17 cellular contexts compared by ENCODE assay signal in genomic region chr15:77555232-77555631, GRCh38.
DNase-seq lines count a peak whose midpoint lies in the region; ATAC-seq, FAIRE-seq and TF ChIP-seq lines count a peak whose summit lies in the region.
"Had no signal": no experiment of that assay in that cellular context is flagged by ENCODE, and none has a peak within 500 bp of the region (broad histone marks: within the 10 kb centered on the region; RNA-seq: fewer than 3 reads in every experiment).

No MANE protein-coding gene starts in this region.

- H3K4me3 Mint-ChIP-seq in brain (no peak overlapping the region), neural crest cell (no peak overlapping the region)
- H3K4me3 Mint-ChIP-seq: CD4-positive, CD25-positive, alpha-beta regulatory T cell had no signal

- POLR2A ChIA-PET in H1 (lab: Charles Lee; ENCODE audit: partially characterized antibody): no interaction called here

- no peak overlapping the region for H3K23ac ChIP-seq in H1 (ENCODE audit: insufficient read length)

- H2BK12ac ChIP-seq in H1 (ENCODE audit: low read depth, low read length): no peak overlapping the region

- H4K8ac ChIP-seq in H1 (ENCODE audit: extremely low read depth, insufficient read depth, low read length): no peak overlapping the region

- H3K79me2 ChIP-seq in H1 (ENCODE audit: control insufficient read depth in 1 of 2, insufficient read depth in 2 of 2, low read length in 2 of 2): no peaks in the 10 kb centered on the region

- H3K14ac ChIP-seq in H1 (ENCODE audit: insufficient read length): no peak overlapping the region

- H3K4ac ChIP-seq in H1 (replicated peaks; ENCODE audit: insufficient read length, low read depth, low read length): no peak overlapping the region

- no peak overlapping the region for H3K9ac ChIP-seq in BLaER1
- no peak overlapping the region for H3K9ac ChIP-seq in H1 (replicated peaks in 1 of 4; ENCODE audit: extremely low read depth in 1 of 4, low read depth in 3 of 4, low read length in 3 of 4)

- H2BK120ac ChIP-seq in H1 (replicated peaks; ENCODE audit: low read depth, low read length): no peak overlapping the region

- 85% methylated on average over 8 of the region's 8 CpGs; no CpG with 5 or more reads in 1 of the 2 experiments for whole genome bisulfite sequencing in H1 (ENCODE audit: extremely low coverage in 1 of 2, insufficient coverage in 1 of 2, insufficient read length in 1 of 2, insufficient replicate concordance in 2 of 2, low coverage in 1 of 2, low lambda C conversion rate in 2 of 2, missing lambda C conversion rate in 1 of 2), 2 experiments

- no peak for TF ChIP-seq EP300 in H1 (IDR thresholded peaks at IDR 0.05; ENCODE audit: borderline replicate concordance in 1 of 2, low read depth in 2 of 2, low read length in 2 of 2)

- no peak for ATAC-seq in GM19455 (IDR thresholded peaks at IDR 0.05; ENCODE audit: unreplicated experiment)
- no peak for ATAC-seq in sciatic nerve
- ATAC-seq: GM12878 had no signal

- H3K36me3 ChIP-seq in BLaER1: no peaks in the 10 kb centered on the region
- H3K36me3 ChIP-seq in H1 (ENCODE audit: control insufficient read depth in 2 of 4, insufficient read depth in 4 of 4, low read length in 3 of 4): no peaks in the 10 kb centered on the region
- H3K36me3 ChIP-seq: BLaER1 treated with 17β-estradiol and CSF1 and Interleukin-3, amounts not matched to agents 10 nM and 100 nM had no signal

- 0 out of 2 replicates have a peak overlapping the region, but pooled peaks have one; percentile 61 for H2BK15ac ChIP-seq in H1 (ENCODE audit: low read length)

- 0 out of 2 replicates have a peak overlapping the region, but pooled peaks have one; percentile 5 for H2BK5ac ChIP-seq in H1 (ENCODE audit: low read depth, low read length)

- H3K27ac Mint-ChIP-seq in brain (peak overlapping the region in 3 of 5 experiments; percentile 38 to 96 (median 93)), neural crest cell (ENCODE audit: unreplicated experiment) (peak overlapping the region; percentile 90)
- H3K27ac Mint-ChIP-seq: CD4-positive, CD25-positive, alpha-beta regulatory T cell had no signal

- H2AK5ac ChIP-seq in H1 (ENCODE audit: low read depth, low read length): no peak overlapping the region

- H3K9me3 Mint-ChIP-seq in brain (peaks cover 0 to 10% (median 0%) of the 10 kb centered on the region in 5 experiments), neural crest cell (no peaks in the 10 kb centered on the region)

- H3K18ac ChIP-seq in H1 (ENCODE audit: extremely low read depth, low read length): no peak overlapping the region

- no peak for TF ChIP-seq POLR2A in H1 (IDR thresholded peaks at IDR 0.05; ENCODE audit: control extremely low read depth in 1 of 2, low read depth in 2 of 2, low read length in 2 of 2)

- H3K4me1 ChIP-seq in BLaER1 (peaks cover 25% of the 10 kb centered on the region), H1 (replicated peaks in 1 of 4; ENCODE audit: control insufficient read depth in 3 of 4, insufficient read depth in 4 of 4, low read length in 3 of 4) (peaks cover 0 to 9% (median 5%) of the 10 kb centered on the region in 4 experiments; a peak in 6 of 7 replicates)

- no peaks in the 10 kb centered on the region for H3K79me1 ChIP-seq in H1 (ENCODE audit: low read depth, low read length)

- no peak for TF ChIP-seq CTCF in brain (conservative IDR thresholded peaks at IDR 0.05)
- no peak for TF ChIP-seq CTCF in H1 (IDR thresholded peaks at IDR 0.05; ENCODE audit: control extremely low read depth in 1 of 3, insufficient read depth in 1 of 3, low read depth in 1 of 3, low read length in 3 of 3)
- TF ChIP-seq CTCF in neural crest cell (conservative IDR thresholded peaks at IDR 0.05): no peak

- CTCF ChIA-PET in H1 (lab: Charles Lee; ENCODE audit: partially characterized antibody): interaction anchor here (1.2 to 2.3 kb wide), 3 partner anchors 11 to 36 kb away, joined by 4 read pairs; no protein-coding TSS in a partner anchor

- H3K27ac ChIP-seq in BLaER1: no peak overlapping the region
- H3K27ac ChIP-seq in H1 (ENCODE audit: low read depth, low read length): no peak overlapping the region
- H3K27ac ChIP-seq: 22Rv1 had no signal

- H3K27me3 ChIP-seq in BLaER1 (no peaks in the 10 kb centered on the region), H1 (replicated peaks in 1 of 4; ENCODE audit: control insufficient read depth in 3 of 4, extremely low read depth in 1 of 4, insufficient read depth in 3 of 4, low read length in 3 of 4) (no peaks in the 10 kb centered on the region)
- H3K27me3 ChIP-seq: BLaER1 treated with 17β-estradiol and CSF1 and Interleukin-3, amounts not matched to agents 10 nM and 100 nM had no signal

- H3K4me3 ChIP-seq in BLaER1 (no peak overlapping the region), H1 (ENCODE audit: extremely low read depth in 1 of 4, insufficient read depth in 2 of 4, low read depth in 3 of 4, low read length in 4 of 4) (no peak overlapping the region)
- H3K4me3 ChIP-seq: BLaER1 treated with 17β-estradiol and CSF1 and Interleukin-3, amounts not matched to agents 10 nM and 100 nM; GM12878 had no signal

- H4K20me1 ChIP-seq in BLaER1 (no peaks in the 10 kb centered on the region), H1 (replicated peaks in 1 of 2; ENCODE audit: control insufficient read depth in 1 of 2, insufficient read depth in 2 of 2, low read length in 2 of 2) (no peaks in the 10 kb centered on the region)
- H4K20me1 ChIP-seq: BLaER1 treated with 17β-estradiol and CSF1 and Interleukin-3, amounts not matched to agents 10 nM and 100 nM had no signal

- no peak overlapping the region for H3K56ac ChIP-seq in H1 (replicated peaks; ENCODE audit: insufficient read length, low read depth, low read length)

- no peak overlapping the region for H2AFZ ChIP-seq in H1 (ENCODE audit: low read length)

- H3K36me3 Mint-ChIP-seq in brain: no peaks in the 10 kb centered on the region
- H3K36me3 Mint-ChIP-seq in neural crest cell (ENCODE audit: low read depth): no peaks in the 10 kb centered on the region
- H3K36me3 Mint-ChIP-seq: CD4-positive, CD25-positive, alpha-beta regulatory T cell had no signal

- TF ChIP-seq RAD21 in H1 (IDR thresholded peaks at IDR 0.05 in 1 of 2, conservative IDR thresholded peaks at IDR 0.05 in 1 of 2; ENCODE audit: low read depth in 2 of 2, low read length in 2 of 2): no peak

- no peaks in the 10 kb centered on the region for H3K27me3 Mint-ChIP-seq in brain
- no peaks in the 10 kb centered on the region for H3K27me3 Mint-ChIP-seq in neural crest cell (ENCODE audit: low read depth)

- H4K91ac ChIP-seq in H1 (replicated peaks; ENCODE audit: insufficient read length, low read length): no peak overlapping the region

- DNase-seq in H1 (ENCODE audit: low read depth in 1 of 2, low spot score in 2 of 2): no peak
- DNase-seq in neural crest cell (ENCODE audit: low read depth, low spot score): no peak
- no peak for DNase-seq in COR-L47 (lab: John Stamatoyannopoulos, UW)
- no peak for DNase-seq in sciatic nerve (ENCODE audit: low spot score)
- DNase-seq in inferior parietal cortex (ENCODE audit: extremely low spot score): no peak
- DNase-seq: AML-193; Calu3; CD4-positive, CD25-positive, alpha-beta regulatory T cell; DMS79; HCEC 1CT had no signal

- no peak for FAIRE-seq in H1 (lab: Jason Lieb, UNC)
- FAIRE-seq: GM12878, GM18507 had no signal

- intact Hi-C loops in sciatic nerve (cut with DNase I): no loop called here

- H3K9me3 ChIP-seq in BLaER1 (no peaks in the 10 kb centered on the region), H1 (ENCODE audit: insufficient read depth in 2 of 2, low read depth in 1 of 2, low read length in 1 of 2) (no peaks in the 10 kb centered on the region)

- H4K5ac ChIP-seq in H1 (ENCODE audit: insufficient read length, low read depth, low read length): no peak overlapping the region

- H2BK20ac ChIP-seq in H1 (ENCODE audit: low read length): no peak overlapping the region

- H3K4me1 Mint-ChIP-seq in brain (peaks cover 68% of the 10 kb centered on the region), neural crest cell (peaks cover 76% of the 10 kb centered on the region)
- H3K4me1 Mint-ChIP-seq: CD4-positive, CD25-positive, alpha-beta regulatory T cell had no signal

- peak overlapping the region; percentile 63 for H3K4me2 ChIP-seq in BLaER1
- H3K4me2 ChIP-seq in H1 (ENCODE audit: insufficient read depth in 1 of 2, low read depth in 2 of 2, low read length in 2 of 2): no peak overlapping the region

- peaks cover 4% of the 10 kb centered on the region; the same call in 1 of the 2 replicates for H3K23me2 ChIP-seq in H1 (ENCODE audit: low read depth, low read length)

TF ChIP-seq in H1, 55 proteins besides CTCF, POLR2A, EP300 and RAD21 (continues in another document):
- no peak for TF ChIP-seq CBX8 (IDR thresholded peaks at IDR 0.05; ENCODE audit: borderline replicate concordance, low read depth, low read length)
- no peak for TF ChIP-seq KDM1A (IDR thresholded peaks at IDR 0.05; ENCODE audit: borderline replicate concordance, low read length)
- no peak for TF ChIP-seq FOSL1 (IDR thresholded peaks at IDR 0.05; ENCODE audit: insufficient read depth, low read depth, low read length)
- no peak for TF ChIP-seq SP2 (IDR thresholded peaks at IDR 0.05; ENCODE audit: low read length)
- no peak for TF ChIP-seq JUN (IDR thresholded peaks at IDR 0.05; ENCODE audit: low read depth, low read length)
- TF ChIP-seq SP1 (IDR thresholded peaks at IDR 0.05; ENCODE audit: low read depth, low read length): no peak
- no peak for TF ChIP-seq RNF2 (IDR thresholded peaks at IDR 0.05; ENCODE audit: borderline replicate concordance, low read depth, low read length, missing control alignments, poor library complexity, severe bottlenecking)
- no peak for TF ChIP-seq RXRA (IDR thresholded peaks at IDR 0.05; ENCODE audit: insufficient read depth, low read depth, low read length)
- no peak for TF ChIP-seq PHF8 (conservative IDR thresholded peaks at IDR 0.05; ENCODE audit: low read depth, low read length)
- no peak for TF ChIP-seq SRF (IDR thresholded peaks at IDR 0.05; ENCODE audit: low read depth, low read length)
- TF ChIP-seq CHD1 (IDR thresholded peaks at IDR 0.05; ENCODE audit: low read depth, low read length): no peak
